In genomic region chr12:85741051-85741450, GRCh38 we compare ENCODE assay signal across 19 cellular contexts.
DNase-seq lines count a peak whose midpoint lies in the region; ATAC-seq and TF ChIP-seq lines count a peak whose summit lies in the region.
"Had no signal": no experiment of that assay in that cellular context is flagged by ENCODE, and none has a peak within 500 bp of the region (broad histone marks: within the 10 kb centered on the region; RNA-seq: fewer than 3 reads in every experiment).

No MANE protein-coding gene starts in this region.

- no peak for ATAC-seq in activated CD8-positive, alpha-beta T cell treated with anti-CD3 and anti-CD28 coated beads for 36 hours

- POLR2A ChIA-PET in A673 (lab: Charles Lee; ENCODE audit: low non-redundant PET), result no interaction called here
- POLR2A ChIA-PET in activated CD8-positive, alpha-beta T cell treated with anti-CD3 and anti-CD28 coated beads for 36 hours (lab: Charles Lee), result no interaction called here

- H3K27me3 Mint-ChIP-seq in activated naive CD4-positive, alpha-beta T cell treated with anti-CD3 and anti-CD28 coated beads, Interleukin-2, amount 10 ng/mL, durations not matched to agents 7 days and 5 days, result no peaks in the 10 kb centered on the region
- no peaks in the 10 kb centered on the region for H3K27me3 Mint-ChIP-seq in activated CD8-positive, alpha-beta T cell treated with anti-CD3 and anti-CD28 coated beads for 36 hours
- H3K27me3 Mint-ChIP-seq: CD4-positive, alpha-beta memory T cell had no signal

- no peak overlapping the region for H3K27ac Mint-ChIP-seq in activated naive CD4-positive, alpha-beta T cell treated with anti-CD3 and anti-CD28 coated beads, Interleukin-2, amount 10 ng/mL, durations not matched to agents 7 days and 5 days
- no peak overlapping the region for H3K27ac Mint-ChIP-seq in activated CD8-positive, alpha-beta T cell treated with anti-CD3 and anti-CD28 coated beads for 36 hours
- H3K27ac Mint-ChIP-seq: CD4-positive, alpha-beta memory T cell had no signal

- peaks cover 19% of the 10 kb centered on the region for H3K4me1 ChIP-seq in A673 (ENCODE audit: insufficient read depth, low read length, poor library complexity, severe bottlenecking)

- no peaks in the 10 kb centered on the region for H3K27me3 ChIP-seq in A673 (replicated peaks; ENCODE audit: insufficient read depth, low read depth, low read length, poor library complexity)

- DNase-seq in A673 (ENCODE audit: low spot score), result peak; percentile 3
- DNase-seq in dermis microvascular lymphatic vessel endothelial cell (ENCODE audit: low read depth in 2 of 2), result peak; percentile 7 to 9
- DNase-seq in fibroblast of gingiva (ENCODE audit: low read depth), result peak; percentile 21
- DNase-seq in fibroblast of the aortic adventitia (ENCODE audit: low read depth), result peak; percentile 6
- no peak for DNase-seq in activated naive CD4-positive, alpha-beta T cell treated with anti-CD3 and anti-CD28 coated beads, Interleukin-2, amount 10 ng/mL, durations not matched to agents 7 days and 5 days
- no peak for DNase-seq in effector CD8-positive, alpha-beta T cell (lab: John Stamatoyannopoulos, UW)
- DNase-seq in activated CD8-positive, alpha-beta T cell treated with anti-CD3 and anti-CD28 coated beads for 36 hours, result no peak
- DNase-seq: ACHN; C1 segment of cervical spinal cord; Calu3; CD4-positive, alpha-beta memory T cell; COR-L47; DMS53; DMS79 treated with DMSO at 0.1 percent for 48 hours; GF-D8; GM23248; H7; HCEC 1CT had no signal

- no peaks in the 10 kb centered on the region for H3K9me3 ChIP-seq in A673 (ENCODE audit: low read depth, low read length, poor library complexity, severe bottlenecking)

- intact Hi-C loops in A673 (cut with micrococcal nuclease; ENCODE audit: unreplicated experiment), result no loop called here
- intact Hi-C loops in activated CD8-positive, alpha-beta T cell treated with anti-CD3 and anti-CD28 coated beads for 36 hours (cut with micrococcal nuclease), result no loop called here

- no TSS peak for BruUV-seq in A673 (replicated peaks; lab: Mats Ljungman, UMichigan)

- H3K36me3 Mint-ChIP-seq in activated naive CD4-positive, alpha-beta T cell treated with anti-CD3 and anti-CD28 coated beads, Interleukin-2, amount 10 ng/mL, durations not matched to agents 7 days and 5 days, result no peaks in the 10 kb centered on the region
- H3K36me3 Mint-ChIP-seq in activated CD8-positive, alpha-beta T cell treated with anti-CD3 and anti-CD28 coated beads for 36 hours (ENCODE audit: low read depth), result no peaks in the 10 kb centered on the region
- H3K36me3 Mint-ChIP-seq: CD4-positive, alpha-beta memory T cell had no signal

- no peak overlapping the region for H3K4me3 ChIP-seq in A673 (ENCODE audit: low read depth, low read length, poor library complexity, severe bottlenecking)
- no peak overlapping the region for H3K4me3 ChIP-seq in fibroblast of the aortic adventitia (ENCODE audit: low read depth, low read length)
- H3K4me3 ChIP-seq: GM23248 had no signal

- peaks cover 2% of the 10 kb centered on the region for H3K9me3 Mint-ChIP-seq in activated naive CD4-positive, alpha-beta T cell treated with anti-CD3 and anti-CD28 coated beads, Interleukin-2, amount 10 ng/mL, durations not matched to agents 7 days and 5 days
- H3K9me3 Mint-ChIP-seq in activated CD8-positive, alpha-beta T cell treated with anti-CD3 and anti-CD28 coated beads for 36 hours, result no peaks in the 10 kb centered on the region

- no peaks in the 10 kb centered on the region for H3K4me1 Mint-ChIP-seq in activated naive CD4-positive, alpha-beta T cell treated with anti-CD3 and anti-CD28 coated beads, Interleukin-2, amount 10 ng/mL, durations not matched to agents 7 days and 5 days
- H3K4me1 Mint-ChIP-seq in activated CD8-positive, alpha-beta T cell treated with anti-CD3 and anti-CD28 coated beads for 36 hours (ENCODE audit: low read depth), result no peaks in the 10 kb centered on the region
- H3K4me1 Mint-ChIP-seq: CD4-positive, alpha-beta memory T cell had no signal

- CTCF ChIA-PET in A673 (lab: Charles Lee), result no interaction called here
- CTCF ChIA-PET in activated naive CD4-positive, alpha-beta T cell treated with anti-CD3 and anti-CD28 coated beads, Interleukin-2, amount 10 ng/mL, durations not matched to agents 7 days and 5 days (lab: Charles Lee), result no interaction called here
- CTCF ChIA-PET in activated CD8-positive, alpha-beta T cell treated with anti-CD3 and anti-CD28 coated beads for 36 hours (lab: Charles Lee), result no interaction called here

- no peak overlapping the region for H3K27ac ChIP-seq in A673 (ENCODE audit: low read depth, low read length, poor library complexity, severe bottlenecking)
- H3K27ac ChIP-seq: 22Rv1, GM23248 had no signal

- no peak overlapping the region for H3K4me3 Mint-ChIP-seq in activated naive CD4-positive, alpha-beta T cell treated with anti-CD3 and anti-CD28 coated beads, Interleukin-2, amount 10 ng/mL, durations not matched to agents 7 days and 5 days
- H3K4me3 Mint-ChIP-seq in activated CD8-positive, alpha-beta T cell treated with anti-CD3 and anti-CD28 coated beads for 36 hours, result no peak overlapping the region
- H3K4me3 Mint-ChIP-seq: CD4-positive, alpha-beta memory T cell had no signal

- H3K36me3 ChIP-seq in A673 (ENCODE audit: insufficient read depth, low read length, poor library complexity, severe bottlenecking), result no peaks in the 10 kb centered on the region

- TF ChIP-seq CTCF in A673 (conservative IDR thresholded peaks at IDR 0.05; ENCODE audit: low read depth, low read length) (no peak), fibroblast of the aortic adventitia (IDR thresholded peaks at IDR 0.05; ENCODE audit: insufficient read depth, low read length) (no peak)
- no peak for TF ChIP-seq CTCF in activated CD8-positive, alpha-beta T cell treated with anti-CD3 and anti-CD28 coated beads for 36 hours (IDR thresholded peaks at IDR 0.05)

Comparison
In these comparisons a context has a peak if more than half of its experiments do, and no peak if none do; other contexts are left out.
1. DNase-seq: peak in A673 (single experiment), dermis microvascular lymphatic vessel endothelial cell (2 of 2), fibroblast of gingiva (single experiment) and fibroblast of the aortic adventitia (single experiment); none in activated naive CD4-positive, alpha-beta T cell treated with anti-CD3 and anti-CD28 coated beads, Interleukin-2, amount 10 ng/mL, durations not matched to agents 7 days and 5 days (single experiment), effector CD8-positive, alpha-beta T cell (single experiment) and activated CD8-positive, alpha-beta T cell treated with anti-CD3 and anti-CD28 coated beads for 36 hours (single experiment).